Comparison of ENCODE assay signal across 16 cellular contexts in genomic region chr3:188491276-188491687, GRCh38.
DNase-seq lines count a peak whose midpoint lies in the region; FAIRE-seq and TF ChIP-seq lines count a peak whose summit lies in the region.
"Had no signal": no experiment of that assay in that cellular context is flagged by ENCODE, and none has a peak within 500 bp of the region (broad histone marks: within the 10 kb centered on the region; RNA-seq: fewer than 3 reads in every experiment).

No MANE protein-coding gene starts in this region.

- H3K4me1 ChIP-seq in endothelial cell of umbilical vein (ENCODE audit: control insufficient read depth, extremely low read depth, insufficient read depth, low read length) = peaks cover 7% of the 10 kb centered on the region

- peak overlapping the region; percentile 11 for H3K27ac Mint-ChIP-seq in mesothelial cell of epicardium

- no peaks in the 10 kb centered on the region for H3K27me3 ChIP-seq in endothelial cell of umbilical vein (ENCODE audit: control insufficient read depth in 2 of 2, insufficient read depth in 2 of 2, low read length in 2 of 2)
- H3K27me3 ChIP-seq: uterus had no signal

- DNase-seq in A172 (ENCODE audit: low spot score) = peak; percentile 17
- peak; percentile 88 for DNase-seq in LHCN-M2 (ENCODE audit: low read depth)
- peak; percentile 63 for DNase-seq in endothelial cell of umbilical vein (ENCODE audit: low read depth, low spot score)
- no peak for DNase-seq in mesothelial cell of epicardium (ENCODE audit: low spot score in 2 of 2, unreplicated experiment in 2 of 2)
- no peak for DNase-seq in GF-D8 (lab: John Stamatoyannopoulos, UW)
- no peak for DNase-seq in stimulated activated CD4-positive, alpha-beta T cell treated with anti-CD3 and anti-CD28 coated beads, Interleukin-1b, Interleukin-23, amount 100 ng/mL, for 48 hours
- no peak for DNase-seq in activated CD8-positive, alpha-beta memory T cell treated with anti-CD3 and anti-CD28 coated beads, Interleukin-2, amount 50 U/mL, for 48 hours
- DNase-seq in medulla oblongata (ENCODE audit: extremely low spot score) = no peak
- DNase-seq: activated CD8-positive, alpha-beta memory T cell treated with anti-CD3 and anti-CD28 coated beads, Interleukin-2, amount 50 U/mL, for 4 hours; amniotic stem cell; NCI-H1694; NCI-H748 treated with DMSO at 0.1 percent for 48 hours; SHP77 treated with DMSO at 0.1 percent for 48 hours; uterus had no signal

- CTCF ChIA-PET in endothelial cell of umbilical vein (lab: Charles Lee) = interaction anchor here (1.2 kb wide), 1 partner anchor 20 kb away, joined by 3 read pairs; no protein-coding TSS in a partner anchor

- no peak overlapping the region for H2AFZ ChIP-seq in endothelial cell of umbilical vein (ENCODE audit: low read depth, low read length)

- no peaks in the 10 kb centered on the region for H4K20me1 ChIP-seq in endothelial cell of umbilical vein (replicated peaks; ENCODE audit: control insufficient read depth, extremely low read depth, insufficient read depth, low read length)

- peaks cover 7% of the 10 kb centered on the region for H3K4me1 Mint-ChIP-seq in mesothelial cell of epicardium

- no peak overlapping the region for H3K9ac ChIP-seq in endothelial cell of umbilical vein (replicated peaks; ENCODE audit: extremely low read depth, insufficient read depth, low read length)

- intact Hi-C loops in endothelial cell of umbilical vein (cut with micrococcal nuclease) = no loop called here

- dilution Hi-C loops in endothelial cell of umbilical vein (cut with MboI; ENCODE audit: extremely low pct_ligation_motif_present, low sequenced_read_pairs) = no loop called here

- no peak for TF ChIP-seq POLR2A in endothelial cell of umbilical vein (IDR thresholded peaks at IDR 0.05; ENCODE audit: low read depth, low read length)

- no peaks in the 10 kb centered on the region for H3K79me2 ChIP-seq in endothelial cell of umbilical vein (ENCODE audit: control insufficient read depth, insufficient read depth, low read length)

- no TSS peak for BruUV-seq in endothelial cell of umbilical vein (replicated peaks; lab: Mats Ljungman, UMichigan)

- no peaks in the 10 kb centered on the region for H3K36me3 ChIP-seq in endothelial cell of umbilical vein (ENCODE audit: control insufficient read depth in 2 of 2, extremely low read depth in 1 of 2, insufficient read depth in 2 of 2, low read length in 2 of 2)
- H3K36me3 ChIP-seq: uterus had no signal

- no peak overlapping the region for H3K4me2 ChIP-seq in endothelial cell of umbilical vein (ENCODE audit: insufficient read depth, low read length)

- POLR2A ChIA-PET in endothelial cell of umbilical vein (lab: Charles Lee) = no interaction called here

- FAIRE-seq in endothelial cell of umbilical vein (lab: Jason Lieb, UNC) = peak; percentile 38
- FAIRE-seq: HepG2 had no signal

- H3K27ac ChIP-seq in endothelial cell of umbilical vein (ENCODE audit: insufficient read depth, low read depth, low read length) = no peak overlapping the region
- H3K27ac ChIP-seq: VCaP had no signal

- TF ChIP-seq CTCF in endothelial cell of umbilical vein (IDR thresholded peaks at IDR 0.05; ENCODE audit: extremely low read depth in 1 of 2, insufficient read depth in 1 of 2, low read depth in 1 of 2, low read length in 2 of 2) (no peak), mesothelial cell of epicardium (IDR thresholded peaks at IDR 0.05; ENCODE audit: unreplicated experiment) (no peak)

- H3K9me3 ChIP-seq in endothelial cell of umbilical vein (replicated peaks; ENCODE audit: control insufficient read depth, insufficient read depth, low read length) = no peaks in the 10 kb centered on the region
- H3K9me3 ChIP-seq: uterus had no signal

- peaks cover 14% of the 10 kb centered on the region for H3K36me3 Mint-ChIP-seq in mesothelial cell of epicardium

- H3K9me3 Mint-ChIP-seq in mesothelial cell of epicardium = no peaks in the 10 kb centered on the region

- no peaks in the 10 kb centered on the region for H3K27me3 Mint-ChIP-seq in mesothelial cell of epicardium (ENCODE audit: low read depth)

- no peak overlapping the region for H3K4me3 Mint-ChIP-seq in mesothelial cell of epicardium

- no peaks in the 10 kb centered on the region for H3K9me1 ChIP-seq in endothelial cell of umbilical vein (replicated peaks; ENCODE audit: control insufficient read depth, extremely low read depth, insufficient read depth, low read length)

- no peak overlapping the region for H3K4me3 ChIP-seq in endothelial cell of umbilical vein (replicated peaks in 1 of 3; ENCODE audit: insufficient read depth in 1 of 3, low read depth in 1 of 3, low read length in 3 of 3)
- H3K4me3 ChIP-seq: uterus had no signal

TF ChIP-seq in endothelial cell of umbilical vein, 7 proteins besides CTCF, POLR2A, EP300 and RAD21:
- no peak for TF ChIP-seq FOS (IDR thresholded peaks at IDR 0.05; ENCODE audit: borderline replicate concordance, insufficient read depth, low read length)
- TF ChIP-seq POLR2AphosphoS5 (IDR thresholded peaks at IDR 0.05; ENCODE audit: insufficient read depth, low read depth, low read length) = no peak
- TF ChIP-seq MYC (IDR thresholded peaks at IDR 0.05; ENCODE audit: low read depth, low read length) = no peak
- TF ChIP-seq MAX (IDR thresholded peaks at IDR 0.05; ENCODE audit: insufficient read depth, insufficient read length) = no peak
- no peak for TF ChIP-seq JUN (IDR thresholded peaks at IDR 0.05; ENCODE audit: borderline replicate concordance, insufficient read depth, insufficient read length, low read depth)
- TF ChIP-seq GATA2 (IDR thresholded peaks at IDR 0.05; ENCODE audit: insufficient read depth, insufficient read length, low read depth, low read length) = no peak
- TF ChIP-seq EZH2 (IDR thresholded peaks at IDR 0.05; ENCODE audit: borderline replicate concordance, low read depth, low read length, severe bottlenecking) = no peak
TF ChIP-seq in endothelial cell of umbilical vein: peak in this region for 0.

Comparison
In these comparisons a context has a peak if more than half of its experiments do, and no peak if none do; other contexts are left out.
1. DNase-seq: peak in A172 (single experiment), LHCN-M2 (single experiment) and endothelial cell of umbilical vein (single experiment); none in mesothelial cell of epicardium (0 of 2), GF-D8 (single experiment), stimulated activated CD4-positive, alpha-beta T cell treated with anti-CD3 and anti-CD28 coated beads, Interleukin-1b, Interleukin-23, amount 100 ng/mL, for 48 hours (single experiment), activated CD8-positive, alpha-beta memory T cell treated with anti-CD3 and anti-CD28 coated beads, Interleukin-2, amount 50 U/mL, for 48 hours (single experiment) and medulla oblongata (single experiment).